ENCODE assay signal across 11 cellular contexts in the genomic region with DNA sequence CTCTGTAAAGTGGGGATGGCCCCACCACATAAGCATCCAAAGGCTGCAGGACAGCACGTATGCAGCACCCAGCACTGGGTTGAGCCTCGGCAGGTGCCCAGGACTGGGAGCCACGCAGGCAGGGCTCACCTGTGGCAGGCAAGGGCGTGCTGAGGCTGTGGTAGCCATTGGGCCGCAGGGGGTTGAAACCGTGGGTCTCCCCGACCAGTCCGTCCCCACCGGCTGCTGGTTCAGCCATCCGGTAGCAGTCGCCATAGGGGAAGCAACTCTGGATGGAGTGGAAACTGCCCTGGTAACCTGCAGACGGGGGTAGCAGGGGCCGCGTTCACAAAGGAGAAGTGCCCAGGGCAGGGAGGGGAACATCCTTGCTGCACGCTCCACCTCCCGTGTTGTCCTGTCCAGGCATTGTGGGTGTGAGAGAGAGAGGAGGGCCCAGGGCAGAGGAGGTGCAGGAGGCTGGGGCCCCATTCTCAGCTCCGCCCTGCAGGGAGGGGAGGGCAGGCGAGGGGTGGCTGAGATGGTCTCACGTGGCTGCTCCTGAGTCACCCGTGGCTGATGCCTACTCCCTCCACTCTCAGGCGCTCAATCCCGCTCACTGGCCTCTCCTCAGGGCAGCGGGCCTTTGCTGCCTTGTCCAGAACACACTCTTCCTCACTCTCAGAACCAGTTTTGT.
A peak's percentile ranks its signal among the peaks of the same experiment; 100 is the strongest.
DNase-seq lines count a peak whose midpoint lies in the region; ATAC-seq and TF ChIP-seq lines count a peak whose summit lies in the region.
"Had no signal": no experiment of that assay in that cellular context is flagged by ENCODE, and none has a peak within 500 bp of the region (broad histone marks: within the 10 kb centered on the region; RNA-seq: fewer than 3 reads in every experiment).

No MANE protein-coding gene starts in this region.

- no peaks in the 10 kb centered on the region for H3K27me3 ChIP-seq in RWPE2 (ENCODE audit: insufficient read depth, poor library complexity, severe bottlenecking)

- H3K4me1 ChIP-seq in RWPE2 (ENCODE audit: insufficient read depth, poor library complexity, severe bottlenecking), result no peaks in the 10 kb centered on the region

- no peak overlapping the region for H3K27ac ChIP-seq in RWPE2 (ENCODE audit: poor library complexity, severe bottlenecking)

- peaks cover 0 to 3% of the 10 kb centered on the region in 2 donors for H3K4me1 Mint-ChIP-seq in stimulated activated naive B cell treated with anti-CD40 and anti-IgM and Interleukin-4, amounts not matched to agents 10 μg/mL and 1 μg/mL and 100 μg/mL, for 72 hours

- H3K9me3 ChIP-seq in RWPE2 (ENCODE audit: severe bottlenecking), result no peaks in the 10 kb centered on the region

- no peak overlapping the region for H3K27ac Mint-ChIP-seq in stimulated activated naive B cell treated with anti-CD40 and anti-IgM and Interleukin-4, amounts not matched to agents 10 μg/mL and 1 μg/mL and 100 μg/mL, for 72 hours

- H3K36me3 ChIP-seq in RWPE2 (ENCODE audit: low read depth), result no peaks in the 10 kb centered on the region

- peaks cover 0 to 6% of the 10 kb centered on the region in 2 donors for H3K27me3 Mint-ChIP-seq in stimulated activated naive B cell treated with anti-CD40 and anti-IgM and Interleukin-4, amounts not matched to agents 10 μg/mL and 1 μg/mL and 100 μg/mL, for 72 hours

- no peaks in the 10 kb centered on the region for H3K36me3 Mint-ChIP-seq in stimulated activated naive B cell treated with anti-CD40 and anti-IgM and Interleukin-4, amounts not matched to agents 10 μg/mL and 1 μg/mL and 100 μg/mL, for 72 hours

- TF ChIP-seq CTCF in RWPE2 (IDR thresholded peaks at IDR 0.05; ENCODE audit: poor library complexity, severe bottlenecking), result no peak

- H3K4me3 ChIP-seq in RWPE2 (ENCODE audit: severe bottlenecking), result no peak overlapping the region

- H3K9me3 Mint-ChIP-seq in stimulated activated naive B cell treated with anti-CD40 and anti-IgM and Interleukin-4, amounts not matched to agents 10 μg/mL and 1 μg/mL and 100 μg/mL, for 72 hours, result no peaks in the 10 kb centered on the region

- H3K4me3 Mint-ChIP-seq in stimulated activated naive B cell treated with anti-CD40 and anti-IgM and Interleukin-4, amounts not matched to agents 10 μg/mL and 1 μg/mL and 100 μg/mL, for 72 hours, result no peak overlapping the region

- DNase-seq in HCEC 1CT (peak; percentile 25), RWPE2 (ENCODE audit: low spot score) (no peak), glomerular visceral epithelial cell (ENCODE audit: extremely low spot score) (peak; percentile 86), UCSD-AML1 (lab: John Stamatoyannopoulos, UW; ENCODE audit: unreplicated experiment) (no peak), pons (ENCODE audit: low spot score) (no peak)
- no peak for DNase-seq in stimulated activated naive B cell treated with anti-CD40 and anti-IgM and Interleukin-4, amounts not matched to agents 10 μg/mL and 1 μg/mL and 100 μg/mL, for 72 hours
- DNase-seq in stimulated activated CD4-positive, alpha-beta T cell treated with anti-CD3 and anti-CD28 coated beads, Interleukin-2, amount 100 ng/mL, for 48 hours, result no peak
- DNase-seq: activated T-cell treated with anti-CD3 and anti-CD28 coated beads, Interleukin-2, amount 50 U/mL, for 1 hour; GDM1; mammary epithelial cell; NCI-H187 had no signal

- ATAC-seq in RWPE2 (ENCODE audit: low read depth), result 0 out of 3 replicates have a peak, but pooled peaks have one; percentile 22
- ATAC-seq in stimulated activated naive B cell treated with anti-CD40 and anti-IgM and Interleukin-4, amounts not matched to agents 10 μg/mL and 1 μg/mL and 100 μg/mL, for 72 hours (replicated peaks), result peak; percentile 44 to 58

Comparison
In these comparisons a context has a peak if more than half of its experiments do, and no peak if none do; other contexts are left out.
1. DNase-seq: peak in HCEC 1CT (single experiment) and glomerular visceral epithelial cell (single experiment); none in RWPE2 (single experiment), stimulated activated naive B cell treated with anti-CD40 and anti-IgM and Interleukin-4, amounts not matched to agents 10 μg/mL and 1 μg/mL and 100 μg/mL, for 72 hours (single experiment), stimulated activated CD4-positive, alpha-beta T cell treated with anti-CD3 and anti-CD28 coated beads, Interleukin-2, amount 100 ng/mL, for 48 hours (0 of 2), UCSD-AML1 (single experiment) and pons (single experiment).